2 cellular contexts compared by ENCODE assay signal in the genomic region with DNA sequence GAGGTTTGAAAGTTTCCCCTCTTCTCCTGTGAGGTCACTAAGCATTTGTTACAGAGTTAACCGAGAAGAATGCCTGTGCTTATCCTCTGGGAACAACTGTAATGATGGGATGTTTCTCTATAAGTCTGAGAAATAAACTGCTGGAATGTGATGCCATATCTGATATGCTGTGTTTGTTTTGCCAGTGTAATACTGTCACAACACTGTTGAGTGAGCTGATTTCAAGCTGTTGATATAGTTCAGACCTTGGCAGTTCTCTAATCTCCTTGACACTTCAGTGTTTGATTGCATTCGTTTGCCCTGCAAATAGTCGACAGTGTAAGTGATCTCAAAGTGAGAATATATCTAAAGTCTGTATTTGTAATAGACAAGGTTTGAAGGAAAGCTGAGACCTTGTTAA.
TF ChIP-seq lines count a peak whose summit lies in the region.

No MANE protein-coding gene starts in this region.

TF ChIP-seq in HEK293, 187 proteins besides CTCF, POLR2A, EP300 and RAD21 (continued from another document and continues in another):
- TF ChIP-seq, protein P1, sequence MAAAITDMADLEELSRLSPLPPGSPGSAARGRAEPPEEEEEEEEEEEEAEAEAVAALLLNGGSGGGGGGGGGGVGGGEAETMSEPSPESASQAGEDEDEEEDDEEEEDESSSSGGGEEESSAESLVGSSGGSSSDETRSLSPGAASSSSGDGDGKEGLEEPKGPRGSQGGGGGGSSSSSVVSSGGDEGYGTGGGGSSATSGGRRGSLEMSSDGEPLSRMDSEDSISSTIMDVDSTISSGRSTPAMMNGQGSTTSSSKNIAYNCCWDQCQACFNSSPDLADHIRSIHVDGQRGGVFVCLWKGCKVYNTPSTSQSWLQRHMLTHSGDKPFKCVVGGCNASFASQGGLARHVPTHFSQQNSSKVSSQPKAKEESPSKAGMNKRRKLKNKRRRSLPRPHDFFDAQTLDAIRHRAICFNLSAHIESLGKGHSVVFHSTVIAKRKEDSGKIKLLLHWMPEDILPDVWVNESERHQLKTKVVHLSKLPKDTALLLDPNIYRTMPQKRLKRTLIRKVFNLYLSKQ (tag by site-specific recombination; IDR thresholded peaks at IDR 0.05; ENCODE audit: borderline replicate concordance), result no peak
- no peak for TF ChIP-seq ZNF394 (tag by site-specific recombination; IDR thresholded peaks at IDR 0.05; ENCODE audit: borderline replicate concordance)
- no peak for TF ChIP-seq SP3 (tag by site-specific recombination; IDR thresholded peaks at IDR 0.05)
- TF ChIP-seq ZBTB7A (tag by site-specific recombination; IDR thresholded peaks at IDR 0.05; ENCODE audit: low read depth), result no peak
- TF ChIP-seq ZNF791 (tag by site-specific recombination; IDR thresholded peaks at IDR 0.05), result no peak
- no peak for TF ChIP-seq ZNF792 (tag by site-specific recombination; IDR thresholded peaks at IDR 0.05)
- no peak for TF ChIP-seq ZNF266 (tag by site-specific recombination; IDR thresholded peaks at IDR 0.05; ENCODE audit: low read depth)
- TF ChIP-seq ZNF350 (tag by site-specific recombination; IDR thresholded peaks at IDR 0.05), result no peak
- TF ChIP-seq ZNF16 (tag by site-specific recombination; IDR thresholded peaks at IDR 0.05; ENCODE audit: low read depth), result no peak
- TF ChIP-seq, protein P2, sequence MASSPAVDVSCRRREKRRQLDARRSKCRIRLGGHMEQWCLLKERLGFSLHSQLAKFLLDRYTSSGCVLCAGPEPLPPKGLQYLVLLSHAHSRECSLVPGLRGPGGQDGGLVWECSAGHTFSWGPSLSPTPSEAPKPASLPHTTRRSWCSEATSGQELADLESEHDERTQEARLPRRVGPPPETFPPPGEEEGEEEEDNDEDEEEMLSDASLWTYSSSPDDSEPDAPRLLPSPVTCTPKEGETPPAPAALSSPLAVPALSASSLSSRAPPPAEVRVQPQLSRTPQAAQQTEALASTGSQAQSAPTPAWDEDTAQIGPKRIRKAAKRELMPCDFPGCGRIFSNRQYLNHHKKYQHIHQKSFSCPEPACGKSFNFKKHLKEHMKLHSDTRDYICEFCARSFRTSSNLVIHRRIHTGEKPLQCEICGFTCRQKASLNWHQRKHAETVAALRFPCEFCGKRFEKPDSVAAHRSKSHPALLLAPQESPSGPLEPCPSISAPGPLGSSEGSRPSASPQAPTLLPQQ (tag by site-specific recombination; IDR thresholded peaks at IDR 0.05), result peak; percentile 87
- TF ChIP-seq ZNF19 (tag by site-specific recombination; IDR thresholded peaks at IDR 0.05; ENCODE audit: low read depth), result no peak
- TF ChIP-seq ZNF560 (tag by site-specific recombination; IDR thresholded peaks at IDR 0.05; ENCODE audit: borderline replicate concordance), result no peak
- no peak for TF ChIP-seq ZNF157 (tag by site-specific recombination; IDR thresholded peaks at IDR 0.05)
- TF ChIP-seq ZNF24 (tag by site-specific recombination; IDR thresholded peaks at IDR 0.05), result peak; percentile 90
- TF ChIP-seq ZNF777 (tag by site-specific recombination; IDR thresholded peaks at IDR 0.05; ENCODE audit: borderline replicate concordance), result no peak
- TF ChIP-seq BCL11A (tag by site-specific recombination; IDR thresholded peaks at IDR 0.05; ENCODE audit: low read depth), result no peak
- TF ChIP-seq ZNF37A (tag by site-specific recombination; IDR thresholded peaks at IDR 0.05), result no peak
- no peak for TF ChIP-seq ZNF830 (tag by site-specific recombination; IDR thresholded peaks at IDR 0.05; ENCODE audit: low read depth)
- no peak for TF ChIP-seq MYNN (tag by site-specific recombination; IDR thresholded peaks at IDR 0.05; ENCODE audit: borderline replicate concordance)
- no peak for TF ChIP-seq GLIS1 (tag by site-specific recombination; IDR thresholded peaks at IDR 0.05)
- TF ChIP-seq ZBTB1 (tag by site-specific recombination; IDR thresholded peaks at IDR 0.05), result peak; percentile 44; the same call in 1 of the 2 replicates
- 0 out of 2 replicates have a peak, but pooled peaks have one; percentile 48 for TF ChIP-seq ZSCAN16 (tag by site-specific recombination; IDR thresholded peaks at IDR 0.05)
- TF ChIP-seq GFI1B (tag by site-specific recombination; IDR thresholded peaks at IDR 0.05), result peak; percentile 77; the same call in 1 of the 2 replicates
- TF ChIP-seq ZNF174 (tag by site-specific recombination; IDR thresholded peaks at IDR 0.05), result no peak
- no peak for TF ChIP-seq ZNF529 (tag by site-specific recombination; IDR thresholded peaks at IDR 0.05; ENCODE audit: insufficient replicate concordance)
- TF ChIP-seq, protein P3, sequence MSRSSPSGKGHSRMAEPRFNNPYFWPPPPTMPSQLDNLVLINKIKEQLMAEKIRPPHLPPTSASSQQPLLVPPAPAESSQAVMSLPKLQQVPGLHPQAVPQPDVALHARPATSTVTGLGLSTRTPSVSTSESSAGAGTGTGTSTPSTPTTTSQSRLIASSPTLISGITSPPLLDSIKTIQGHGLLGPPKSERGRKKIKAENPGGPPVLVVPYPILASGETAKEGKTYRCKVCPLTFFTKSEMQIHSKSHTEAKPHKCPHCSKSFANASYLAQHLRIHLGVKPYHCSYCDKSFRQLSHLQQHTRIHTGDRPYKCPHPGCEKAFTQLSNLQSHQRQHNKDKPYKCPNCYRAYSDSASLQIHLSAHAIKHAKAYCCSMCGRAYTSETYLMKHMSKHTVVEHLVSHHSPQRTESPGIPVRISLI (tag by site-specific recombination; IDR thresholded peaks at IDR 0.05), result no peak
- TF ChIP-seq, protein P4, sequence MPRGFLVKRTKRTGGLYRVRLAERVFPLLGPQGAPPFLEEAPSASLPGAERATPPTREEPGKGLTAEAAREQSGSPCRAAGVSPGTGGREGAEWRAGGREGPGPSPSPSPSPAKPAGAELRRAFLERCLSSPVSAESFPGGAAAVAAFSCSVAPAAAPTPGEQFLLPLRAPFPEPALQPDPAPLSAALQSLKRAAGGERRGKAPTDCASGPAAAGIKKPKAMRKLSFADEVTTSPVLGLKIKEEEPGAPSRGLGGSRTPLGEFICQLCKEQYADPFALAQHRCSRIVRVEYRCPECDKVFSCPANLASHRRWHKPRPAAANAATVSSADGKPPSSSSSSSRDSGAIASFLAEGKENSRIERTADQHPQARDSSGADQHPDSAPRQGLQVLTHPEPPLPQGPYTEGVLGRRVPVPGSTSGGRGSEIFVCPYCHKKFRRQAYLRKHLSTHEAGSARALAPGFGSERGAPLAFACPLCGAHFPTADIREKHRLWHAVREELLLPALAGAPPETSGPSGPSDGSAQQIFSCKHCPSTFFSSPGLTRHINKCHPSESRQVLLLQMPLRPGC (tag by site-specific recombination; IDR thresholded peaks at IDR 0.05), result 0 out of 2 replicates have a peak, but pooled peaks have one; percentile 31
- TF ChIP-seq, protein P5, sequence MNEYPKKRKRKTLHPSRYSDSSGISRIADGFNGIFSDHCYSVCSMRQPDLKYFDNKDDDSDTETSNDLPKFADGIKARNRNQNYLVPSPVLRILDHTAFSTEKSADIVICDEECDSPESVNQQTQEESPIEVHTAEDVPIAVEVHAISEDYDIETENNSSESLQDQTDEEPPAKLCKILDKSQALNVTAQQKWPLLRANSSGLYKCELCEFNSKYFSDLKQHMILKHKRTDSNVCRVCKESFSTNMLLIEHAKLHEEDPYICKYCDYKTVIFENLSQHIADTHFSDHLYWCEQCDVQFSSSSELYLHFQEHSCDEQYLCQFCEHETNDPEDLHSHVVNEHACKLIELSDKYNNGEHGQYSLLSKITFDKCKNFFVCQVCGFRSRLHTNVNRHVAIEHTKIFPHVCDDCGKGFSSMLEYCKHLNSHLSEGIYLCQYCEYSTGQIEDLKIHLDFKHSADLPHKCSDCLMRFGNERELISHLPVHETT (tag by site-specific recombination; IDR thresholded peaks at IDR 0.05), result peak; percentile 81

TF ChIP-seq in HepG2, 621 proteins besides CTCF, POLR2A, EP300 and RAD21 (continued from another document and continues in another):
- TF ChIP-seq, protein P6, sequence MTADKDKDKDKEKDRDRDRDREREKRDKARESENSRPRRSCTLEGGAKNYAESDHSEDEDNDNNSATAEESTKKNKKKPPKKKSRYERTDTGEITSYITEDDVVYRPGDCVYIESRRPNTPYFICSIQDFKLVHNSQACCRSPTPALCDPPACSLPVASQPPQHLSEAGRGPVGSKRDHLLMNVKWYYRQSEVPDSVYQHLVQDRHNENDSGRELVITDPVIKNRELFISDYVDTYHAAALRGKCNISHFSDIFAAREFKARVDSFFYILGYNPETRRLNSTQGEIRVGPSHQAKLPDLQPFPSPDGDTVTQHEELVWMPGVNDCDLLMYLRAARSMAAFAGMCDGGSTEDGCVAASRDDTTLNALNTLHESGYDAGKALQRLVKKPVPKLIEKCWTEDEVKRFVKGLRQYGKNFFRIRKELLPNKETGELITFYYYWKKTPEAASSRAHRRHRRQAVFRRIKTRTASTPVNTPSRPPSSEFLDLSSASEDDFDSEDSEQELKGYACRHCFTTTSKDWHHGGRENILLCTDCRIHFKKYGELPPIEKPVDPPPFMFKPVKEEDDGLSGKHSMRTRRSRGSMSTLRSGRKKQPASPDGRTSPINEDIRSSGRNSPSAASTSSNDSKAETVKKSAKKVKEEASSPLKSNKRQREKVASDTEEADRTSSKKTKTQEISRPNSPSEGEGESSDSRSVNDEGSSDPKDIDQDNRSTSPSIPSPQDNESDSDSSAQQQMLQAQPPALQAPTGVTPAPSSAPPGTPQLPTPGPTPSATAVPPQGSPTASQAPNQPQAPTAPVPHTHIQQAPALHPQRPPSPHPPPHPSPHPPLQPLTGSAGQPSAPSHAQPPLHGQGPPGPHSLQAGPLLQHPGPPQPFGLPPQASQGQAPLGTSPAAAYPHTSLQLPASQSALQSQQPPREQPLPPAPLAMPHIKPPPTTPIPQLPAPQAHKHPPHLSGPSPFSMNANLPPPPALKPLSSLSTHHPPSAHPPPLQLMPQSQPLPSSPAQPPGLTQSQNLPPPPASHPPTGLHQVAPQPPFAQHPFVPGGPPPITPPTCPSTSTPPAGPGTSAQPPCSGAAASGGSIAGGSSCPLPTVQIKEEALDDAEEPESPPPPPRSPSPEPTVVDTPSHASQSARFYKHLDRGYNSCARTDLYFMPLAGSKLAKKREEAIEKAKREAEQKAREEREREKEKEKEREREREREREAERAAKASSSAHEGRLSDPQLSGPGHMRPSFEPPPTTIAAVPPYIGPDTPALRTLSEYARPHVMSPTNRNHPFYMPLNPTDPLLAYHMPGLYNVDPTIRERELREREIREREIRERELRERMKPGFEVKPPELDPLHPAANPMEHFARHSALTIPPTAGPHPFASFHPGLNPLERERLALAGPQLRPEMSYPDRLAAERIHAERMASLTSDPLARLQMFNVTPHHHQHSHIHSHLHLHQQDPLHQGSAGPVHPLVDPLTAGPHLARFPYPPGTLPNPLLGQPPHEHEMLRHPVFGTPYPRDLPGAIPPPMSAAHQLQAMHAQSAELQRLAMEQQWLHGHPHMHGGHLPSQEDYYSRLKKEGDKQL (CRISPR knock-in tag; IDR thresholded peaks at IDR 0.05; ENCODE audit: low read depth), result peak; percentile 81; the same call in 1 of the 2 replicates
- TF ChIP-seq ZNF230 (CRISPR knock-in tag; IDR thresholded peaks at IDR 0.05), result no peak
- TF ChIP-seq, protein P7, sequence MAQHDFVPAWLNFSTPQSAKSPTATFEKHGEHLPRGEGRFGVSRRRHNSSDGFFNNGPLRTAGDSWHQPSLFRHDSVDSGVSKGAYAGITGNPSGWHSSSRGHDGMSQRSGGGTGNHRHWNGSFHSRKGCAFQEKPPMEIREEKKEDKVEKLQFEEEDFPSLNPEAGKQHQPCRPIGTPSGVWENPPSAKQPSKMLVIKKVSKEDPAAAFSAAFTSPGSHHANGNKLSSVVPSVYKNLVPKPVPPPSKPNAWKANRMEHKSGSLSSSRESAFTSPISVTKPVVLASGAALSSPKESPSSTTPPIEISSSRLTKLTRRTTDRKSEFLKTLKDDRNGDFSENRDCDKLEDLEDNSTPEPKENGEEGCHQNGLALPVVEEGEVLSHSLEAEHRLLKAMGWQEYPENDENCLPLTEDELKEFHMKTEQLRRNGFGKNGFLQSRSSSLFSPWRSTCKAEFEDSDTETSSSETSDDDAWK (CRISPR knock-in tag; IDR thresholded peaks at IDR 0.05), result no peak
- no peak for TF ChIP-seq PAWR (CRISPR knock-in tag; IDR thresholded peaks at IDR 0.05; ENCODE audit: borderline replicate concordance)
- TF ChIP-seq FOXK2 (IDR thresholded peaks at IDR 0.05), result no peak
- no peak for TF ChIP-seq HNRNPUL1 (IDR thresholded peaks at IDR 0.05; ENCODE audit: low read depth, low read length)
- TF ChIP-seq NR2F6 (IDR thresholded peaks at IDR 0.05), result 0 out of 2 replicates have a peak, but pooled peaks have one; percentile 18
- no peak for TF ChIP-seq NR2F6 (CRISPR knock-in tag; IDR thresholded peaks at IDR 0.05)
- 0 out of 2 replicates have a peak, but pooled peaks have one; percentile 25 for TF ChIP-seq CEBPG (CRISPR knock-in tag; IDR thresholded peaks at IDR 0.05)
- TF ChIP-seq ZSCAN9 (CRISPR knock-in tag; IDR thresholded peaks at IDR 0.05; ENCODE audit: borderline replicate concordance), result no peak
- TF ChIP-seq ZBTB42 (CRISPR knock-in tag; IDR thresholded peaks at IDR 0.05), result no peak
- TF ChIP-seq, protein P8, sequence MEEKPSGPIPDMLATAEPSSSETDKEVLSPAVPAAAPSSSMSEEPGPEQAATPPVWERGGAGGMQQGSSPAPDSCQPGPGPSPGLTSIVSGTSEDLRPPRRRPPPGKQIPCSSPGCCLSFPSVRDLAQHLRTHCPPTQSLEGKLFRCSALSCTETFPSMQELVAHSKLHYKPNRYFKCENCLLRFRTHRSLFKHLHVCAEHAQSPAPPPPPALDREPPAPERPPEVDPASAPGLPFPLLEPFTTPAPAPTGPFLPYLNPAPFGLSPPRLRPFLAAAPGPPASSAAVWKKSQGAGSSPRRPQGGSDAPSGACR (CRISPR knock-in tag; IDR thresholded peaks at IDR 0.05), result no peak
- TF ChIP-seq, protein P9, sequence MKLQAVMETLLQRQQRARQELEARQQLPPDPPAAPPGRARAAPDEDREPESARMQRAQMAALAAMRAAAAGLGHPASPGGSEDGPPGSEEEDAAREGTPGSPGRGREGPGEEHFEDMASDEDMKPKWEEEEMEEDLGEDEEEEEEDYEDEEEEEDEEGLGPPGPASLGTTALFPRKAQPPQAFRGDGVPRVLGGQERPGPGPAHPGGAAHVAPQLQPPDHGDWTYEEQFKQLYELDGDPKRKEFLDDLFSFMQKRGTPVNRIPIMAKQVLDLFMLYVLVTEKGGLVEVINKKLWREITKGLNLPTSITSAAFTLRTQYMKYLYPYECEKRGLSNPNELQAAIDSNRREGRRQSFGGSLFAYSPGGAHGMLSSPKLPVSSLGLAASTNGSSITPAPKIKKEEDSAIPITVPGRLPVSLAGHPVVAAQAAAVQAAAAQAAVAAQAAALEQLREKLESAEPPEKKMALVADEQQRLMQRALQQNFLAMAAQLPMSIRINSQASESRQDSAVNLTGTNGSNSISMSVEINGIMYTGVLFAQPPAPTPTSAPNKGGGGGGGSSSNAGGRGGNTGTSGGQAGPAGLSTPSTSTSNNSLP (IDR thresholded peaks at IDR 0.05; ENCODE audit: low read depth, low read length), result peak; percentile 75
- no peak for TF ChIP-seq NFYC (CRISPR knock-in tag; IDR thresholded peaks at IDR 0.05)
- no peak for TF ChIP-seq MED13 (CRISPR knock-in tag; IDR thresholded peaks at IDR 0.05)
- no peak for TF ChIP-seq FIP1L1 (IDR thresholded peaks at IDR 0.05; ENCODE audit: borderline replicate concordance, insufficient read depth, low read depth, low read length)
- TF ChIP-seq ZNF430 (CRISPR knock-in tag; IDR thresholded peaks at IDR 0.05), result no peak
- TF ChIP-seq AGO1 (IDR thresholded peaks at IDR 0.05; ENCODE audit: low read depth, low read length, poor library complexity, severe bottlenecking), result no peak
- no peak for TF ChIP-seq U2AF2 (IDR thresholded peaks at IDR 0.05; ENCODE audit: low read depth, low read length)
- no peak for TF ChIP-seq BRD4 (CRISPR knock-in tag; IDR thresholded peaks at IDR 0.05)
- peak; percentile 81; the same call in 1 of the 2 replicates for TF ChIP-seq HMG20B (CRISPR knock-in tag; conservative IDR thresholded peaks at IDR 0.05)
- no peak for TF ChIP-seq ZNF530 (CRISPR knock-in tag; IDR thresholded peaks at IDR 0.05; ENCODE audit: low read depth)
- TF ChIP-seq GABPA (IDR thresholded peaks at IDR 0.05; ENCODE audit: low read depth, low read length), result no peak
- TF ChIP-seq GABPA (CRISPR knock-in tag; IDR thresholded peaks at IDR 0.05; ENCODE audit: low read depth), result no peak
- TF ChIP-seq ZNF674 (CRISPR knock-in tag; IDR thresholded peaks at IDR 0.05; ENCODE audit: low read depth), result no peak
- TF ChIP-seq FOXA3 (CRISPR knock-in tag; IDR thresholded peaks at IDR 0.05), result 0 out of 2 replicates have a peak, but pooled peaks have one; percentile 39
- TF ChIP-seq ZNF569 (CRISPR knock-in tag; IDR thresholded peaks at IDR 0.05; ENCODE audit: borderline replicate concordance), result no peak
- TF ChIP-seq ZFAT (CRISPR knock-in tag; conservative IDR thresholded peaks at IDR 0.05), result no peak
